Comparison of ENCODE assay signal across 14 cellular contexts in genomic region chr2:241300000-241300399, GRCh38. TPM values are rescaled to one million over a fixed set of nuclear protein-coding genes. Genes with fewer than 3 reads are reported as not detected.
DNase-seq lines count a peak whose midpoint lies in the region; ATAC-seq lines count a peak whose summit lies in the region.
"Had no signal": no experiment of that assay in that cellular context is flagged by ENCODE, and none has a peak within 500 bp of the region (broad histone marks: within the 10 kb centered on the region; RNA-seq: fewer than 3 reads in every experiment).

No MANE protein-coding gene starts in this region.

- H3K9me3 Mint-ChIP-seq in activated CD4-positive, alpha-beta memory T cell treated with anti-CD3 and anti-CD28 coated beads for 36 hours: no peaks in the 10 kb centered on the region
- no peaks in the 10 kb centered on the region for H3K9me3 Mint-ChIP-seq in activated naive CD8-positive, alpha-beta T cell (ENCODE audit: low read depth)

- H3K36me3 Mint-ChIP-seq in activated CD4-positive, alpha-beta memory T cell treated with anti-CD3 and anti-CD28 coated beads for 36 hours: peaks cover 4% of the 10 kb centered on the region
- peaks cover 4% of the 10 kb centered on the region for H3K36me3 Mint-ChIP-seq in activated naive CD8-positive, alpha-beta T cell

- ATAC-seq in HG03521 (IDR thresholded peaks at IDR 0.05; ENCODE audit: unreplicated experiment) (no peak), left ventricle myocardium superior (no peak)
- ATAC-seq: pancreas had no signal

- intact Hi-C loops in activated CD4-positive, alpha-beta memory T cell treated with anti-CD3 and anti-CD28 coated beads for 36 hours (cut with micrococcal nuclease): no loop called here
- intact Hi-C loops in left ventricle myocardium superior (cut with micrococcal nuclease): no loop called here

- peak; percentile 65 for DNase-seq in Jurkat, Clone E6-1 (ENCODE audit: low read depth, low spot score)
- DNase-seq in activated CD4-positive, alpha-beta memory T cell treated with anti-CD3 and anti-CD28 coated beads for 36 hours: peak; percentile 42
- DNase-seq in stimulated activated CD4-positive, alpha-beta T cell treated with anti-CD3 and anti-CD28 coated beads, Interleukin-4, amount 100 ng/mL, for 24 hours: peak; percentile 20
- DNase-seq in SIG-M5 treated with dmso at 0.1 percent for 504 hours (lab: John Stamatoyannopoulos, UW; ENCODE audit: unreplicated experiment) (no peak), left ventricle myocardium superior (no peak), SW480 (ENCODE audit: low spot score) (no peak)
- DNase-seq: activated CD4-positive, CD25-positive, alpha-beta regulatory T cell; DND-41; NCI-H1048; pancreas; spleen had no signal

- CTCF ChIA-PET in activated CD4-positive, alpha-beta memory T cell treated with anti-CD3 and anti-CD28 coated beads for 36 hours (lab: Charles Lee): no interaction called here

- no peaks in the 10 kb centered on the region for H3K27me3 Mint-ChIP-seq in activated CD4-positive, alpha-beta memory T cell treated with anti-CD3 and anti-CD28 coated beads for 36 hours
- H3K27me3 Mint-ChIP-seq in activated naive CD8-positive, alpha-beta T cell: no peaks in the 10 kb centered on the region
- H3K27me3 Mint-ChIP-seq: B cell had no signal

- H3K27ac Mint-ChIP-seq in activated CD4-positive, alpha-beta memory T cell treated with anti-CD3 and anti-CD28 coated beads for 36 hours: no peak overlapping the region
- H3K27ac Mint-ChIP-seq in activated naive CD8-positive, alpha-beta T cell: peak overlapping the region; percentile 35
- H3K27ac Mint-ChIP-seq: B cell had no signal

- peaks cover 37% of the 10 kb centered on the region for H3K4me1 Mint-ChIP-seq in activated CD4-positive, alpha-beta memory T cell treated with anti-CD3 and anti-CD28 coated beads for 36 hours (ENCODE audit: low read depth)
- H3K4me1 Mint-ChIP-seq in activated naive CD8-positive, alpha-beta T cell (ENCODE audit: low read depth): peaks cover 65% of the 10 kb centered on the region

- POLR2A ChIA-PET in activated CD4-positive, alpha-beta memory T cell treated with anti-CD3 and anti-CD28 coated beads for 36 hours (lab: Charles Lee): no interaction called here

- H3K4me3 ChIP-seq in Jurkat, Clone E6-1 (ENCODE audit: low read length): no peak overlapping the region
- H3K4me3 ChIP-seq: pancreas, spleen had no signal

- H3K4me3 Mint-ChIP-seq in activated CD4-positive, alpha-beta memory T cell treated with anti-CD3 and anti-CD28 coated beads for 36 hours: no peak overlapping the region
- H3K4me3 Mint-ChIP-seq in activated naive CD8-positive, alpha-beta T cell: peak overlapping the region; percentile 55
- H3K4me3 Mint-ChIP-seq: B cell had no signal

RNA-seq across cellular contexts. Expression of gene HDLBP, which starts 15.5 kb away (rescaled TPM):
- 211 TPM for polyA plus RNA-seq in Jurkat, Clone E6-1 (2012; ENCODE audit: insufficient read depth, insufficient read length)
- total RNA-seq in activated CD4-positive, alpha-beta memory T cell treated with anti-CD3 and anti-CD28 coated beads for 36 hours: 100 to 1,000 TPM; 243 to 251 TPM
- total RNA-seq in left ventricle myocardium superior: 420 TPM

RNA-seq across cellular contexts. Expression of gene SEPTIN2, which starts 15.7 kb away (rescaled TPM):
- 136 TPM for polyA plus RNA-seq in Jurkat, Clone E6-1 (2012; ENCODE audit: insufficient read depth, insufficient read length)
- total RNA-seq in activated CD4-positive, alpha-beta memory T cell treated with anti-CD3 and anti-CD28 coated beads for 36 hours: 100 to 1,000 TPM; 255 to 261 TPM
- total RNA-seq in left ventricle myocardium superior: 139 TPM

RNA-seq across cellular contexts. Expression of gene FARP2, which starts 56.1 kb away (rescaled TPM):
- polyA plus RNA-seq in Jurkat, Clone E6-1 (2012; ENCODE audit: insufficient read depth, insufficient read length): 19.6 TPM
- 10 to 100 TPM; 25.1 to 29.5 TPM for total RNA-seq in activated CD4-positive, alpha-beta memory T cell treated with anti-CD3 and anti-CD28 coated beads for 36 hours
- total RNA-seq in left ventricle myocardium superior: 18.6 TPM

Comparison
In these comparisons a context has a peak if more than half of its experiments do, and no peak if none do; other contexts are left out.
1. DNase-seq: peak in Jurkat, Clone E6-1 (single experiment), activated CD4-positive, alpha-beta memory T cell treated with anti-CD3 and anti-CD28 coated beads for 36 hours (single experiment) and stimulated activated CD4-positive, alpha-beta T cell treated with anti-CD3 and anti-CD28 coated beads, Interleukin-4, amount 100 ng/mL, for 24 hours (single experiment); none in SIG-M5 treated with dmso at 0.1 percent for 504 hours (single experiment), left ventricle myocardium superior (single experiment) and SW480 (single experiment).